27 cellular contexts compared by ENCODE assay signal in the genomic region with DNA sequence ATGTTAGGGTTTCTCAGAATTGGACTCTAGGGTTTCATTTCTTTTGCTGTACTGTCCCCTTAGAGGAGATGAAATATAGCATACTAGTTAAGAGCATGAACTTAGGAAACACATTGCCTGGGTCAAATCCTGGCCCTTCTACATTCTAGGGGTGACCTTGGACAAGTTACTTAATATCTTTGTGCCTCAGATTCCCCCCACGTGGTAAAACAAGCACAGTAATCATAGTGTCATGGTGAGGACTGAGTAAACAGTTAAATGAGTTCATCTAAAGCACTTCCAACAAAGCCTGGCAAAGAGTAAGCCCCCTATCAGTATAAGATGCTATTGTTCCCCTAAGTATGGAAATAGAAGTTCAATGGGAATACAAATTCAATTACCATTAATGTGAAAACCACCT.
"Had no signal": no experiment of that assay in that cellular context is flagged by ENCODE, and none has a peak within 500 bp of the region (broad histone marks: within the 10 kb centered on the region; RNA-seq: fewer than 3 reads in every experiment).

No MANE protein-coding gene starts in this region.

- DNase-seq: activated CD4-positive, alpha-beta T cell treated with anti-CD3 and anti-CD28 coated beads, Interleukin-2, amount 10 ng/mL, durations not matched to agents 7 days and 5 days; activated CD4-positive, CD25-positive, alpha-beta regulatory T cell treated with anti-CD3 and anti-CD28 coated beads, Interleukin-2, amount 50 U/mL, for 72 hours; activated CD8-positive, alpha-beta memory T cell treated with anti-CD3 and anti-CD28 coated beads, Interleukin-2, amount 10 ng/mL, durations not matched to agents 7 days and 5 days; activated CD8-positive, alpha-beta T cell treated with anti-CD3 and anti-CD28 coated beads for 36 hours; activated effector memory CD4-positive, alpha-beta T cell treated with anti-CD3 and anti-CD28 coated beads, Interleukin-2, amount 50 U/mL, for 16 hours; activated naive CD4-positive, alpha-beta T cell treated with anti-CD3 and anti-CD28 coated beads, Interleukin-2, amount 10 ng/mL, durations not matched to agents 7 days and 5 days; activated T-cell treated with anti-CD3 and anti-CD28 coated beads for 4 hours; cerebellar nuclear complex; cortex of kidney; effector CD4-positive, alpha-beta T cell; erythroblast; foreskin keratinocyte; lower lobe of right lung; mesendoderm; mucosa of descending colon; nephron progenitor cell; nucleus accumbens; small intestine; stimulated activated CD4-positive, alpha-beta T cell treated with anti-CD3 and anti-CD28 coated beads, Interleukin-2, amount 100 ng/mL, for 24 hours; stimulated activated naive CD8-positive, alpha-beta T cell treated with anti-CD3 and anti-CD28 coated beads, Interleukin-15, amount 100 ng/mL, for 72 hours; tibial artery; WERI-Rb-1 had no signal

- H3K4me3 ChIP-seq: lower lobe of right lung, mucosa of descending colon, tibial artery had no signal

- H3K27ac ChIP-seq: foreskin keratinocyte, lower lobe of right lung, parathyroid adenoma, tibial artery, WERI-Rb-1 had no signal

- H2AFZ ChIP-seq: parathyroid adenoma had no signal

- FAIRE-seq: endometrium, small intestine had no signal

- H3K9me3 ChIP-seq: lower lobe of right lung, mucosa of descending colon, tibial artery had no signal

- H3K36me3 ChIP-seq: lower lobe of right lung, tibial artery, WERI-Rb-1 had no signal

- H3K9ac ChIP-seq: parathyroid adenoma had no signal

- ATAC-seq: activated CD8-positive, alpha-beta memory T cell treated with anti-CD3 and anti-CD28 coated beads, Interleukin-2, amount 10 ng/mL, durations not matched to agents 7 days and 5 days; activated CD8-positive, alpha-beta T cell treated with anti-CD3 and anti-CD28 coated beads for 36 hours; foreskin keratinocyte; left lobe of liver; lower lobe of right lung; mucosa of descending colon; sciatic nerve; stimulated activated effector memory CD8-positive, alpha-beta T cell treated with anti-CD3 and anti-CD28 coated beads, Interleukin-12 subunit alpha, Interleukin-12 subunit beta, amount 100 ng/mL, for 72 hours; stimulated activated naive CD8-positive, alpha-beta T cell treated with anti-CD3 and anti-CD28 coated beads, Interleukin-15, amount 100 ng/mL, for 72 hours had no signal

- H3K27me3 ChIP-seq: foreskin keratinocyte, tibial artery had no signal
